ENCODE assay signal across 1 cellular context in genomic region chr2:84963692-84964405, GRCh38.
A peak's percentile ranks its signal among the peaks of the same experiment; 100 is the strongest.
TF ChIP-seq lines count a peak whose summit lies in the region.

No MANE protein-coding gene starts in this region.

TF ChIP-seq in HepG2, 621 proteins besides CTCF, POLR2A, EP300 and RAD21 (continued from another document and continues in another):
- TF ChIP-seq BCL3 (CRISPR knock-in tag; IDR thresholded peaks at IDR 0.05) (no peak), ZNF83 (CRISPR knock-in tag; IDR thresholded peaks at IDR 0.05; ENCODE audit: borderline replicate concordance) (no peak), HMG20B (CRISPR knock-in tag; conservative IDR thresholded peaks at IDR 0.05) (peak; percentile 63), ZNF335 (CRISPR knock-in tag; IDR thresholded peaks at IDR 0.05) (0 out of 2 replicates have a peak, but pooled peaks have one; percentile 70), ZNF121 (CRISPR knock-in tag; IDR thresholded peaks at IDR 0.05) (no peak), TOPORS (CRISPR knock-in tag; IDR thresholded peaks at IDR 0.05) (no peak), MXD4 (CRISPR knock-in tag; IDR thresholded peaks at IDR 0.05) (peak; percentile 77), BCLAF1 (IDR thresholded peaks at IDR 0.05) (no peak), SMC3 (IDR thresholded peaks at IDR 0.05; ENCODE audit: low read length) (peak; percentile 48; the same call in 1 of the 2 replicates), ISL2 (CRISPR knock-in tag; IDR thresholded peaks at IDR 0.05) (peak; percentile 83), HNRNPK (IDR thresholded peaks at IDR 0.05; ENCODE audit: low read depth, low read length, poor library complexity, severe bottlenecking) (no peak), MTA1 (CRISPR knock-in tag; IDR thresholded peaks at IDR 0.05; ENCODE audit: borderline replicate concordance) (0 out of 2 replicates have a peak, but pooled peaks have one; percentile 55), ZBTB42 (CRISPR knock-in tag; IDR thresholded peaks at IDR 0.05) (0 out of 2 replicates have a peak, but pooled peaks have one; percentile 59), CBFB (CRISPR knock-in tag; IDR thresholded peaks at IDR 0.05) (peak; percentile 94), ZMYM4 (CRISPR knock-in tag; IDR thresholded peaks at IDR 0.05) (peak; percentile 92), TCF7L2 (IDR thresholded peaks at IDR 0.05; ENCODE audit: low read depth, low read length) (no peak), ZNF331 (CRISPR knock-in tag; IDR thresholded peaks at IDR 0.05) (peak; percentile 91), HOXD1 (CRISPR knock-in tag; IDR thresholded peaks at IDR 0.05) (peak; percentile 46; the same call in 1 of the 2 replicates), CCDC6 (CRISPR knock-in tag; IDR thresholded peaks at IDR 0.05) (peak; percentile 70), ARID2 (CRISPR knock-in tag; IDR thresholded peaks at IDR 0.05; ENCODE audit: borderline replicate concordance) (peak; percentile 91), ZNF430 (CRISPR knock-in tag; IDR thresholded peaks at IDR 0.05) (peak; percentile 88; the same call in 1 of the 2 replicates), CENPBD1 (CRISPR knock-in tag; IDR thresholded peaks at IDR 0.05; ENCODE audit: borderline replicate concordance, low read depth) (no peak), ZNF564 (CRISPR knock-in tag; IDR thresholded peaks at IDR 0.05) (peak; percentile 72; the same call in 1 of the 2 replicates), ZNF775 (CRISPR knock-in tag; IDR thresholded peaks at IDR 0.05; ENCODE audit: borderline replicate concordance) (peak; percentile 87; the same call in 1 of the 2 replicates), TP53 (CRISPR knock-in tag; conservative IDR thresholded peaks at IDR 0.05) (no peak), PBX3 (CRISPR knock-in tag; IDR thresholded peaks at IDR 0.05; ENCODE audit: borderline replicate concordance) (no peak), ZNF619 (CRISPR knock-in tag; IDR thresholded peaks at IDR 0.05) (no peak), ARNTL (CRISPR knock-in tag; IDR thresholded peaks at IDR 0.05) (peak; percentile 94), KAT7 (CRISPR knock-in tag; IDR thresholded peaks at IDR 0.05; ENCODE audit: borderline replicate concordance) (peak; percentile 50), GPN1 (CRISPR knock-in tag; IDR thresholded peaks at IDR 0.05; ENCODE audit: borderline replicate concordance) (no peak), BORCS8-MEF2B (CRISPR knock-in tag; IDR thresholded peaks at IDR 0.05) (peak; percentile 75), ATF1 (CRISPR knock-in tag; IDR thresholded peaks at IDR 0.05) (peak; percentile 49; the same call in 1 of the 2 replicates), ZNF678 (CRISPR knock-in tag; IDR thresholded peaks at IDR 0.05) (no peak), SNAPC2 (CRISPR knock-in tag; IDR thresholded peaks at IDR 0.05) (peak; percentile 42; the same call in 1 of the 2 replicates), ETV6 (CRISPR knock-in tag; conservative IDR thresholded peaks at IDR 0.05) (no peak), ZNF7 (CRISPR knock-in tag; IDR thresholded peaks at IDR 0.05) (no peak), CENPX (CRISPR knock-in tag; IDR thresholded peaks at IDR 0.05) (no peak), TFDP2 (CRISPR knock-in tag; IDR thresholded peaks at IDR 0.05) (peak; percentile 82), ZNF615 (CRISPR knock-in tag; IDR thresholded peaks at IDR 0.05; ENCODE audit: borderline replicate concordance) (no peak), PAXIP1 (CRISPR knock-in tag; conservative IDR thresholded peaks at IDR 0.05) (peak; percentile 97), ZBTB7A (CRISPR knock-in tag; IDR thresholded peaks at IDR 0.05) (no peak; the same call in 1 of the 2 replicates), KDM1A (CRISPR knock-in tag; IDR thresholded peaks at IDR 0.05) (peak; percentile 89), JUNB (CRISPR knock-in tag; IDR thresholded peaks at IDR 0.05; ENCODE audit: borderline replicate concordance) (peak; percentile 77; the same call in 1 of the 2 replicates), ADNP (CRISPR knock-in tag; IDR thresholded peaks at IDR 0.05) (peak; percentile 40; the same call in 1 of the 2 replicates), SRSF9 (IDR thresholded peaks at IDR 0.05; ENCODE audit: borderline replicate concordance, insufficient read depth, low read depth, low read length, poor library complexity, severe bottlenecking) (no peak), ZFP1 (CRISPR knock-in tag; IDR thresholded peaks at IDR 0.05) (peak; percentile 79; the same call in 1 of the 2 replicates), ZEB1 (IDR thresholded peaks at IDR 0.05; ENCODE audit: insufficient replicate concordance, low read depth) (peak; percentile 33), MED13 (CRISPR knock-in tag; IDR thresholded peaks at IDR 0.05) (0 out of 2 replicates have a peak, but pooled peaks have one; percentile 24), CREM (IDR thresholded peaks at IDR 0.05) (peak; percentile 83), CREM (CRISPR knock-in tag; IDR thresholded peaks at IDR 0.05) (no peak), ZNF569 (CRISPR knock-in tag; IDR thresholded peaks at IDR 0.05; ENCODE audit: borderline replicate concordance) (peak; percentile 78; the same call in 1 of the 2 replicates), ZNF556 (CRISPR knock-in tag; IDR thresholded peaks at IDR 0.05; ENCODE audit: borderline replicate concordance) (peak; percentile 71; the same call in 1 of the 2 replicates), FLYWCH1 (CRISPR knock-in tag; IDR thresholded peaks at IDR 0.05) (no peak), NR2F1 (CRISPR knock-in tag; IDR thresholded peaks at IDR 0.05) (no peak), ZNF605 (CRISPR knock-in tag; IDR thresholded peaks at IDR 0.05) (peak; percentile 92)
- TF ChIP-seq, protein P1, sequence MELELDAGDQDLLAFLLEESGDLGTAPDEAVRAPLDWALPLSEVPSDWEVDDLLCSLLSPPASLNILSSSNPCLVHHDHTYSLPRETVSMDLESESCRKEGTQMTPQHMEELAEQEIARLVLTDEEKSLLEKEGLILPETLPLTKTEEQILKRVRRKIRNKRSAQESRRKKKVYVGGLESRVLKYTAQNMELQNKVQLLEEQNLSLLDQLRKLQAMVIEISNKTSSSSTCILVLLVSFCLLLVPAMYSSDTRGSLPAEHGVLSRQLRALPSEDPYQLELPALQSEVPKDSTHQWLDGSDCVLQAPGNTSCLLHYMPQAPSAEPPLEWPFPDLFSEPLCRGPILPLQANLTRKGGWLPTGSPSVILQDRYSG (CRISPR knock-in tag; IDR thresholded peaks at IDR 0.05) = no peak
- TF ChIP-seq, protein P2, sequence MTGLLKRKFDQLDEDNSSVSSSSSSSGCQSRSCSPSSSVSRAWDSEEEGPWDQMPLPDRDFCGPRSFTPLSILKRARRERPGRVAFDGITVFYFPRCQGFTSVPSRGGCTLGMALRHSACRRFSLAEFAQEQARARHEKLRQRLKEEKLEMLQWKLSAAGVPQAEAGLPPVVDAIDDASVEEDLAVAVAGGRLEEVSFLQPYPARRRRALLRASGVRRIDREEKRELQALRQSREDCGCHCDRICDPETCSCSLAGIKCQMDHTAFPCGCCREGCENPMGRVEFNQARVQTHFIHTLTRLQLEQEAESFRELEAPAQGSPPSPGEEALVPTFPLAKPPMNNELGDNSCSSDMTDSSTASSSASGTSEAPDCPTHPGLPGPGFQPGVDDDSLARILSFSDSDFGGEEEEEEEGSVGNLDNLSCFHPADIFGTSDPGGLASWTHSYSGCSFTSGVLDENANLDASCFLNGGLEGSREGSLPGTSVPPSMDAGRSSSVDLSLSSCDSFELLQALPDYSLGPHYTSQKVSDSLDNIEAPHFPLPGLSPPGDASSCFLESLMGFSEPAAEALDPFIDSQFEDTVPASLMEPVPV (CRISPR knock-in tag; IDR thresholded peaks at IDR 0.05) = peak; percentile 45; the same call in 1 of the 2 replicates
- TF ChIP-seq, protein P3, sequence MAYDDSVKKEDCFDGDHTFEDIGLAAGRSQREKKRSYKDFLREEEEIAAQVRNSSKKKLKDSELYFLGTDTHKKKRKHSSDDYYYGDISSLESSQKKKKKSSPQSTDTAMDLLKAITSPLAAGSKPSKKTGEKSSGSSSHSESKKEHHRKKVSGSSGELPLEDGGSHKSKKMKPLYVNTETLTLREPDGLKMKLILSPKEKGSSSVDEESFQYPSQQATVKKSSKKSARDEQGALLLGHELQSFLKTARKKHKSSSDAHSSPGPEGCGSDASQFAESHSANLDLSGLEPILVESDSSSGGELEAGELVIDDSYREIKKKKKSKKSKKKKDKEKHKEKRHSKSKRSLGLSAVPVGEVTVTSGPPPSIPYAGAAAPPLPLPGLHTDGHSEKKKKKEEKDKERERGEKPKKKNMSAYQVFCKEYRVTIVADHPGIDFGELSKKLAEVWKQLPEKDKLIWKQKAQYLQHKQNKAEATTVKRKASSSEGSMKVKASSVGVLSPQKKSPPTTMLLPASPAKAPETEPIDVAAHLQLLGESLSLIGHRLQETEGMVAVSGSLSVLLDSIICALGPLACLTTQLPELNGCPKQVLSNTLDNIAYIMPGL (CRISPR knock-in tag; IDR thresholded peaks at IDR 0.05; ENCODE audit: borderline replicate concordance in 1 of 2, low read depth in 1 of 2) = peak; percentile 15 to 22; a peak in 2 of 4 replicates
- TF ChIP-seq, protein P4, sequence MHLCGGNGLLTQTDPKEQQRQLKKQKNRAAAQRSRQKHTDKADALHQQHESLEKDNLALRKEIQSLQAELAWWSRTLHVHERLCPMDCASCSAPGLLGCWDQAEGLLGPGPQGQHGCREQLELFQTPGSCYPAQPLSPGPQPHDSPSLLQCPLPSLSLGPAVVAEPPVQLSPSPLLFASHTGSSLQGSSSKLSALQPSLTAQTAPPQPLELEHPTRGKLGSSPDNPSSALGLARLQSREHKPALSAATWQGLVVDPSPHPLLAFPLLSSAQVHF (CRISPR knock-in tag; IDR thresholded peaks at IDR 0.05) = no peak
